ENCODE assay signal across 22 cellular contexts in the genomic region with DNA sequence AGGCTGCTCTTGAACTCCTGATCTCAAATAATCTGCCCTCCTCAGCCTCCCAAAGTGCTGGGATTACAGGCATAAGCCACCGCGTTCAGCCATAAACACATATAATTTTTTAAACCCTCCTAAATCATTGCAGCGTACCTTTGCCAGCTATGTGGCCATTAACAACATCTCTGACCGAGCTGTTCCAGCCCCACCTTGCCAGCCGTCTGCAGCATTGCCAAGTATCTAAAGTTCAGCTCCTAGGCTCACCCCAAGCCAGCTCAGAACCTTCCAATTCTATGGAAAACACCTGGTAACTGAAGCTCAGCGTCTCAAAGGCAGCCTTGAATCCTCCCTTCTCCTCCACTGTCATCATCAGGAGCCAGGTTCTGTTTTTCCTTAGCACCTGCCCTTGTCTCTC. TPM values are rescaled to one million over a fixed set of nuclear protein-coding genes. Genes with fewer than 3 reads are reported as not detected.
DNase-seq lines count a peak whose midpoint lies in the region; ATAC-seq, FAIRE-seq and TF ChIP-seq lines count a peak whose summit lies in the region.
"Had no signal": no experiment of that assay in that cellular context is flagged by ENCODE, and none has a peak within 500 bp of the region (broad histone marks: within the 10 kb centered on the region; RNA-seq: fewer than 3 reads in every experiment).

No MANE protein-coding gene starts in this region.

- H3K9me3 ChIP-seq in right lobe of liver (no peaks in the 10 kb centered on the region), sigmoid colon (peaks cover 0 to under 1% (median 0%) of the 10 kb centered on the region in 4 donors)
- H3K9me3 ChIP-seq: BE2C, MG63 had no signal

- ATAC-seq in right lobe of liver (peak; percentile 70 to 85 (median 80)), GM18520 (IDR thresholded peaks at IDR 0.05; ENCODE audit: unreplicated experiment) (no peak)

- no peak overlapping the region for H3K27ac Mint-ChIP-seq in endothelial cell (ENCODE audit: unreplicated experiment)
- H3K27ac Mint-ChIP-seq: H9, HFFc6 had no signal

- H3K4me1 Mint-ChIP-seq in endothelial cell (ENCODE audit: unreplicated experiment): no peaks in the 10 kb centered on the region

- FAIRE-seq in bronchial epithelial cell (lab: Jason Lieb, UNC): peak; percentile 32
- FAIRE-seq: A204.1 had no signal

- peaks cover 0 to 31% (median 13%) of the 10 kb centered on the region in 4 donors for H3K4me1 ChIP-seq in right lobe of liver
- H3K4me1 ChIP-seq in sigmoid colon: peaks cover 0 to 5% (median 2%) of the 10 kb centered on the region in 4 donors
- H3K4me1 ChIP-seq: BE2C had no signal

- no peak overlapping the region for H3K27ac ChIP-seq in right lobe of liver
- H3K27ac ChIP-seq in sigmoid colon: no peak overlapping the region

- H3K27me3 Mint-ChIP-seq in endothelial cell (ENCODE audit: unreplicated experiment): peaks cover 1% of the 10 kb centered on the region

- no peaks in the 10 kb centered on the region for H3K36me3 ChIP-seq in bronchial epithelial cell (ENCODE audit: control insufficient read depth, insufficient read depth, low read length)
- H3K36me3 ChIP-seq in right lobe of liver: no peaks in the 10 kb centered on the region
- no peaks in the 10 kb centered on the region for H3K36me3 ChIP-seq in sigmoid colon
- H3K36me3 ChIP-seq: BE2C, MG63 had no signal

- no peaks in the 10 kb centered on the region for H3K36me3 Mint-ChIP-seq in endothelial cell (ENCODE audit: low read depth, unreplicated experiment)

- no peaks in the 10 kb centered on the region for H3K9me3 Mint-ChIP-seq in endothelial cell (ENCODE audit: unreplicated experiment)
- H3K9me3 Mint-ChIP-seq: HFFc6 had no signal

- peaks cover 7% of the 10 kb centered on the region for H3K27me3 ChIP-seq in bronchial epithelial cell (ENCODE audit: control insufficient read depth, insufficient read depth, low read length)
- no peaks in the 10 kb centered on the region for H3K27me3 ChIP-seq in right lobe of liver
- H3K27me3 ChIP-seq in sigmoid colon: peaks cover 0 to 58% (median 37%) of the 10 kb centered on the region in 3 donors

- no peak for TF ChIP-seq CTCF in bronchial epithelial cell (IDR thresholded peaks at IDR 0.05; ENCODE audit: insufficient read depth, low read length, severe bottlenecking)
- no peak for TF ChIP-seq CTCF in right lobe of liver (IDR thresholded peaks at IDR 0.05)
- no peak for TF ChIP-seq CTCF in sigmoid colon (IDR thresholded peaks at IDR 0.05)
- TF ChIP-seq CTCF in endothelial cell (IDR thresholded peaks at IDR 0.05; ENCODE audit: unreplicated experiment): no peak

- no peak overlapping the region for H3K4me3 ChIP-seq in bronchial epithelial cell (ENCODE audit: low read depth, low read length)
- no peak overlapping the region for H3K4me3 ChIP-seq in right lobe of liver
- H3K4me3 ChIP-seq in sigmoid colon: no peak overlapping the region
- H3K4me3 ChIP-seq: MG63 had no signal

- no peak for TF ChIP-seq EP300 in sigmoid colon (IDR thresholded peaks at IDR 0.05)

- TF ChIP-seq POLR2A in right lobe of liver (IDR thresholded peaks at IDR 0.05) (no peak), sigmoid colon (IDR thresholded peaks at IDR 0.05) (no peak)

- intact Hi-C loops in right lobe of liver (cut with DNase I) (no loop called here), sigmoid colon (cut with DNase I) (no loop called here)

- DNase-seq in NCI-H2171 treated with DMSO at 0.1 percent for 48 hours (lab: John Stamatoyannopoulos, UW) (peak; percentile 36), NCI-H2171 (lab: John Stamatoyannopoulos, UW) (no peak), bronchial epithelial cell (ENCODE audit: low read depth) (no peak), right lobe of liver (peak in 2 of 3 donors; percentile 65 to 76), sigmoid colon (peak; percentile 11), LoVo (ENCODE audit: low spot score) (no peak), endothelial cell (ENCODE audit: low spot score) (no peak)
- DNase-seq: BE2C, DMS79, H9, HFFc6, Kasumi-1, MG63, NCI-H1048, NCI-H1417 treated with DMSO at 0.1 percent for 48 hours, NCI-H2029 treated with DMSO at 0.1 percent for 48 hours, NCI-H748 treated with DMSO at 0.1 percent for 48 hours, OCI-M1, Right ventricle myocardium superior had no signal

- H3K4me3 Mint-ChIP-seq in endothelial cell (ENCODE audit: unreplicated experiment): no peak overlapping the region
- H3K4me3 Mint-ChIP-seq: H9, HFFc6 had no signal

- WGBS in right lobe of liver (ENCODE audit: insufficient coverage, low coverage, low lambda C conversion rate, missing lambda C conversion rate): 30% methylated on average over 6 of the region's 6 CpGs
- WGBS in sigmoid colon, 2 donors: 13 to 38% methylated on average over 6 of the region's 6 CpGs

RNA-seq across cellular contexts. Expression of gene MEIOB, which starts 5.1 kb away (rescaled TPM):
- total RNA-seq in bronchial epithelial cell (0.26 TPM in 1 of 2 replicates, not detected in the other), right lobe of liver (under 1 TPM in 2 of 6 experiments, not detected in 4; 0.39 to 0.40 TPM), sigmoid colon (not detected), endothelial cell (ENCODE audit: unreplicated experiment) (not detected)
- polyA plus RNA-seq in sigmoid colon: under 1 TPM in 1 of 3 donors, not detected in 2; 0.10 TPM
- total RNA-seq: HFFc6, Right ventricle myocardium superior had no signal

RNA-seq across cellular contexts. Expression of gene HS3ST6, which starts 41.1 kb away (rescaled TPM):
- total RNA-seq in bronchial epithelial cell: 2.2 TPM in 1 of 2 replicates, not detected in the other
- not detected for total RNA-seq in right lobe of liver
- not detected for total RNA-seq in sigmoid colon
- 1 to 10 TPM in 1 of 3 donors, under 1 TPM in 1, not detected in 1; 0.09 to 6.0 TPM for polyA plus RNA-seq in sigmoid colon
- total RNA-seq in endothelial cell (ENCODE audit: unreplicated experiment): not detected
- total RNA-seq: H9, HFFc6, Right ventricle myocardium superior, SK-MEL-5 had no signal

RNA-seq across cellular contexts. Expression of gene FAHD1, which starts 50.1 kb away (rescaled TPM):
- total RNA-seq in bronchial epithelial cell (61.6 and 61.9 TPM in 2 replicates), right lobe of liver (10 to 100 TPM; 25.5 to 96.5 (median 36.0) TPM), sigmoid colon (10 to 100 TPM; 27.7 to 35.0 (median 29.3) TPM), endothelial cell (ENCODE audit: unreplicated experiment) (23.1 TPM)
- polyA plus RNA-seq in sigmoid colon: 100 to 1,000 TPM in 1 of 3 donors, 10 to 100 TPM in 2; 58.9 to 137 (median 62.5) TPM

RNA-seq across cellular contexts. Expression of gene HAGH, which starts 50.5 kb away (rescaled TPM):
- total RNA-seq in bronchial epithelial cell (60.0 and 91.8 TPM in 2 replicates), right lobe of liver (100 to 1,000 TPM in 4 of 6 experiments, 10 to 100 TPM in 2; 77.9 to 161 (median 143) TPM), sigmoid colon (100 to 1,000 TPM in 3 of 4 donors, 10 to 100 TPM in 1; 73.4 to 163 (median 140) TPM), endothelial cell (ENCODE audit: unreplicated experiment) (44.8 TPM)
- 10 to 100 TPM; 54.1 to 86.9 (median 68.4) TPM for polyA plus RNA-seq in sigmoid colon

Comparison
In these comparisons a context has a peak if more than half of its experiments do, and no peak if none do; other contexts are left out.
1. DNase-seq: peak in NCI-H2171 treated with DMSO at 0.1 percent for 48 hours (single experiment), right lobe of liver (2 of 3) and sigmoid colon (single experiment); none in NCI-H2171 (single experiment), bronchial epithelial cell (single experiment), LoVo (single experiment) and endothelial cell (single experiment).